Comparison of ENCODE assay signal across 6 cellular contexts in genomic region chr3:50627407-50628051, GRCh38. TPM values are rescaled to one million over a fixed set of nuclear protein-coding genes. Genes with fewer than 3 reads are reported as not detected.
DNase-seq lines count a peak whose midpoint lies in the region; ATAC-seq and TF ChIP-seq lines count a peak whose summit lies in the region.

No MANE protein-coding gene starts in this region.

- ATAC-seq in activated T-helper 17 cell treated with anti-CD3 and anti-CD28 coated beads, Interleukin-2, amount 50 U/mL, for 72 hours (replicated peaks): peak; percentile 55
- no peak for ATAC-seq in GM19463 (IDR thresholded peaks at IDR 0.05; ENCODE audit: unreplicated experiment)

- DNase-seq in MCF 10A (ENCODE audit: unreplicated experiment): peak; percentile 78
- DNase-seq in breast epithelium (ENCODE audit: low spot score in 2 of 2): no peak
- DNase-seq in mesothelial cell of epicardium (ENCODE audit: low spot score in 2 of 2, unreplicated experiment in 2 of 2): no peak
- DNase-seq in NCI-H1436 (lab: John Stamatoyannopoulos, UW): no peak

- no peak overlapping the region for H3K4me3 Mint-ChIP-seq in MCF 10A (ENCODE audit: unreplicated experiment)
- H3K4me3 Mint-ChIP-seq in activated T-helper 17 cell treated with anti-CD3 and anti-CD28 coated beads, Interleukin-2, amount 50 U/mL, for 72 hours: peak overlapping the region; percentile 68
- H3K4me3 Mint-ChIP-seq in mesothelial cell of epicardium: no peak overlapping the region

- H3K36me3 Mint-ChIP-seq in MCF 10A (ENCODE audit: insufficient read depth, unreplicated experiment) (peaks cover 19% of the 10 kb centered on the region), mesothelial cell of epicardium (no peaks in the 10 kb centered on the region)
- H3K36me3 Mint-ChIP-seq in activated T-helper 17 cell treated with anti-CD3 and anti-CD28 coated beads, Interleukin-2, amount 50 U/mL, for 72 hours (ENCODE audit: low read depth): peaks cover 91% of the 10 kb centered on the region

- no peaks in the 10 kb centered on the region for H3K9me3 ChIP-seq in breast epithelium

- H3K27ac ChIP-seq in breast epithelium: no peak overlapping the region

- peak overlapping the region; percentile 73 for H3K27ac Mint-ChIP-seq in MCF 10A (ENCODE audit: low read depth, unreplicated experiment)
- H3K27ac Mint-ChIP-seq in activated T-helper 17 cell treated with anti-CD3 and anti-CD28 coated beads, Interleukin-2, amount 50 U/mL, for 72 hours: peak overlapping the region; percentile 89
- H3K27ac Mint-ChIP-seq in mesothelial cell of epicardium: peak overlapping the region; percentile 19

- peaks cover 5 to 10% of the 10 kb centered on the region in 2 donors for H3K4me1 ChIP-seq in breast epithelium

- intact Hi-C loops in MCF 10A (cut with micrococcal nuclease): no loop called here
- intact Hi-C loops in breast epithelium (cut with DNase I; ENCODE audit: low total_unique reads): no loop called here

- no peaks in the 10 kb centered on the region for H3K27me3 ChIP-seq in breast epithelium

- no TSS peak for BruUV-seq in MCF 10A (replicated peaks; lab: Mats Ljungman, UMichigan)

- H3K36me3 ChIP-seq in breast epithelium: no peaks in the 10 kb centered on the region

- CTCF ChIA-PET in MCF 10A (lab: Yijun Ruan, JAX): interaction anchor here (0.7 to 7.7 kb wide), 11 partner anchors 9 to 745 kb away, joined by 3 to 61 read pairs (median 3); partner anchors contain the start of gene MAPKAPK3

- H3K9me3 Mint-ChIP-seq in MCF 10A (ENCODE audit: unreplicated experiment) (no peaks in the 10 kb centered on the region), mesothelial cell of epicardium (no peaks in the 10 kb centered on the region)
- H3K9me3 Mint-ChIP-seq in activated T-helper 17 cell treated with anti-CD3 and anti-CD28 coated beads, Interleukin-2, amount 50 U/mL, for 72 hours: no peaks in the 10 kb centered on the region

- POLR2A ChIA-PET in MCF 10A (lab: Yijun Ruan, JAX): interaction anchor here (0.8 to 2.5 kb wide), 2 partner anchors 9 to 11 kb away, joined by 3 to 7 read pairs; partner anchors contain the start of gene MAPKAPK3

- H3K27me3 Mint-ChIP-seq in MCF 10A (ENCODE audit: insufficient read depth, unreplicated experiment): no peaks in the 10 kb centered on the region
- no peaks in the 10 kb centered on the region for H3K27me3 Mint-ChIP-seq in activated T-helper 17 cell treated with anti-CD3 and anti-CD28 coated beads, Interleukin-2, amount 50 U/mL, for 72 hours
- no peaks in the 10 kb centered on the region for H3K27me3 Mint-ChIP-seq in mesothelial cell of epicardium (ENCODE audit: low read depth)

- no peak for TF ChIP-seq POLR2A in breast epithelium (IDR thresholded peaks at IDR 0.05)

- peak; percentile 32 for TF ChIP-seq CTCF in MCF 10A (IDR thresholded peaks at IDR 0.05; ENCODE audit: unreplicated experiment)
- TF ChIP-seq CTCF in breast epithelium (IDR thresholded peaks at IDR 0.05): no peak
- no peak for TF ChIP-seq CTCF in mesothelial cell of epicardium (IDR thresholded peaks at IDR 0.05; ENCODE audit: unreplicated experiment)

- H3K4me3 ChIP-seq in breast epithelium: no peak overlapping the region

- H3K4me1 Mint-ChIP-seq in MCF 10A (ENCODE audit: insufficient read depth, unreplicated experiment) (peaks cover 30% of the 10 kb centered on the region), mesothelial cell of epicardium (peaks cover 41% of the 10 kb centered on the region)
- peaks cover 64% of the 10 kb centered on the region for H3K4me1 Mint-ChIP-seq in activated T-helper 17 cell treated with anti-CD3 and anti-CD28 coated beads, Interleukin-2, amount 50 U/mL, for 72 hours

RNA-seq across cellular contexts. Expression of gene MAPKAPK3, which starts 10.6 kb away (rescaled TPM):
- total RNA-seq in MCF 10A (2022) (53.9 and 54.4 TPM in 2 replicates), breast epithelium (10 to 100 TPM; 30.4 to 38.4 (median 30.8) TPM), mesothelial cell of epicardium (33.6 to 36.8 TPM (median 35.9 TPM) in 3 replicates)
- total RNA-seq in activated T-helper 17 cell treated with anti-CD3 and anti-CD28 coated beads, Interleukin-2, amount 50 U/mL, for 72 hours: 100 to 1,000 TPM in 1 of 2 donors, 10 to 100 TPM in 1; 99.8 to 131 TPM

RNA-seq across cellular contexts. Expression of gene CISH, which starts 16.0 kb away (rescaled TPM):
- 0.26 and 0.59 TPM in 2 replicates for total RNA-seq in MCF 10A (2022)
- 10 to 100 TPM in 2 of 3 donors, 1 to 10 TPM in 1; 5.4 to 29.6 (median 17.4) TPM for total RNA-seq in breast epithelium
- total RNA-seq in activated T-helper 17 cell treated with anti-CD3 and anti-CD28 coated beads, Interleukin-2, amount 50 U/mL, for 72 hours: 100 to 1,000 TPM; 204 to 327 TPM
- 15.2 to 16.7 TPM (median 15.2 TPM) in 3 replicates for total RNA-seq in mesothelial cell of epicardium

RNA-seq across cellular contexts. Expression of gene DOCK3, which starts 47.2 kb away (rescaled TPM):
- total RNA-seq in MCF 10A (2022): 0.14 and 0.34 TPM in 2 replicates
- under 1 TPM; 0.64 to 0.73 (median 0.66) TPM for total RNA-seq in breast epithelium
- total RNA-seq in activated T-helper 17 cell treated with anti-CD3 and anti-CD28 coated beads, Interleukin-2, amount 50 U/mL, for 72 hours: 1 to 10 TPM; 3.8 to 7.8 TPM
- total RNA-seq in mesothelial cell of epicardium: 21.0 to 21.6 TPM (median 21.4 TPM) in 3 replicates

RNA-seq across cellular contexts. Expression of gene HEMK1, which starts 58.2 kb away (rescaled TPM):
- 19.9 and 23.8 TPM in 2 replicates for total RNA-seq in MCF 10A (2022)
- total RNA-seq in breast epithelium: 10 to 100 TPM in 1 of 3 donors, 1 to 10 TPM in 2; 6.1 to 10.7 (median 9.2) TPM
- 10 to 100 TPM; 47.5 to 99.2 TPM for total RNA-seq in activated T-helper 17 cell treated with anti-CD3 and anti-CD28 coated beads, Interleukin-2, amount 50 U/mL, for 72 hours
- total RNA-seq in mesothelial cell of epicardium: 32.1 to 34.1 TPM (median 32.8 TPM) in 3 replicates

RNA-seq across cellular contexts. Expression of gene C3orf18, which starts 60.0 kb away (rescaled TPM):
- total RNA-seq in MCF 10A (2022) (1.3 and 1.9 TPM in 2 replicates), breast epithelium (10 to 100 TPM; 10.7 to 16.8 (median 15.1) TPM), mesothelial cell of epicardium (12.7 to 15.1 TPM (median 12.8 TPM) in 3 replicates)
- total RNA-seq in activated T-helper 17 cell treated with anti-CD3 and anti-CD28 coated beads, Interleukin-2, amount 50 U/mL, for 72 hours: 10 to 100 TPM; 17.3 to 50.8 TPM

Comparison
In these comparisons a context has a peak if more than half of its experiments do, and no peak if none do; other contexts are left out.
1. H3K27ac Mint-ChIP-seq: peak in every context shown above with its lines; median percentile 89 in activated T-helper 17 cell treated with anti-CD3 and anti-CD28 coated beads, Interleukin-2, amount 50 U/mL, for 72 hours; 73 in MCF 10A; 19 in mesothelial cell of epicardium.
2. RNA of gene CISH, which starts 16.0 kb away (total RNA-seq): 204 to 327 TPM in activated T-helper 17 cell treated with anti-CD3 and anti-CD28 coated beads, Interleukin-2, amount 50 U/mL, for 72 hours; 5.4 to 29.6 TPM in breast epithelium, 15.2 to 16.7 TPM in mesothelial cell of epicardium and 0.26 to 0.59 TPM in MCF 10A; every median in the first group is over 4 times any median in the second.